Comparison of ENCODE assay signal across 8 cellular contexts in genomic region chr1:161045749-161046573, GRCh38. TPM values are rescaled to one million over a fixed set of nuclear protein-coding genes. Genes with fewer than 3 reads are reported as not detected.
DNase-seq lines count a peak whose midpoint lies in the region; ATAC-seq and TF ChIP-seq lines count a peak whose summit lies in the region.

A gene with protein sequence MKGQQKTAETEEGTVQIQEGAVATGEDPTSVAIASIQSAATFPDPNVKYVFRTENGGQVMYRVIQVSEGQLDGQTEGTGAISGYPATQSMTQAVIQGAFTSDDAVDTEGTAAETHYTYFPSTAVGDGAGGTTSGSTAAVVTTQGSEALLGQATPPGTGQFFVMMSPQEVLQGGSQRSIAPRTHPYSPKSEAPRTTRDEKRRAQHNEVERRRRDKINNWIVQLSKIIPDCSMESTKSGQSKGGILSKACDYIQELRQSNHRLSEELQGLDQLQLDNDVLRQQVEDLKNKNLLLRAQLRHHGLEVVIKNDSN (minus strand): TSS chr1:161045977. CDS start chr1:161043275, 2,702 bp downstream.

- H3F3A ChIP-seq in smooth muscle cell (ENCODE audit: low read depth) = no peaks in the 10 kb centered on the region

- H2AFZ ChIP-seq in ACC112 (ENCODE audit: low read length, unreplicated experiment) (peak within 1 kb of the TSS; percentile 59), mammary epithelial cell (ENCODE audit: low read depth, low read length) (peak within 1 kb of the TSS; percentile 89), smooth muscle cell (ENCODE audit: low read depth) (peak within 1 kb of the TSS; percentile 91)

- H3K27ac ChIP-seq in ACC112 (ENCODE audit: low read depth, low read length) = peak within 1 kb of the TSS; percentile 90
- peak within 1 kb of the TSS; percentile 93 for H3K27ac ChIP-seq in WERI-Rb-1
- peak within 1 kb of the TSS; percentile 81 for H3K27ac ChIP-seq in mammary epithelial cell (ENCODE audit: insufficient read depth, low read depth, low read length)
- H3K27ac ChIP-seq in smooth muscle cell (ENCODE audit: low read depth) = peak within 1 kb of the TSS; percentile 94

- H4K20me1 ChIP-seq in mammary epithelial cell (ENCODE audit: insufficient read depth, low read length) (no peaks in the 10 kb centered on the region), smooth muscle cell (ENCODE audit: low read depth) (peaks cover 9% of the 10 kb centered on the region)

- in situ Hi-C loops in mammary epithelial cell (cut with MboI; ENCODE audit: low sequenced_read_pairs in 2 of 2) = no loop called here

- H3K4me1 ChIP-seq in ACC112 (ENCODE audit: control insufficient read depth, insufficient read depth, low read length, unreplicated experiment) = peaks cover 10% of the 10 kb centered on the region
- peaks cover 8% of the 10 kb centered on the region for H3K4me1 ChIP-seq in mammary epithelial cell (ENCODE audit: insufficient read depth, low read length)
- H3K4me1 ChIP-seq in smooth muscle cell (ENCODE audit: low read depth) = peaks cover 13% of the 10 kb centered on the region

- no peaks in the 10 kb centered on the region; the same call in 1 of the 2 replicates for H3K36me3 ChIP-seq in ACC112 (ENCODE audit: insufficient read depth, low read length)
- H3K36me3 ChIP-seq in WERI-Rb-1 = peaks cover 27% of the 10 kb centered on the region
- H3K36me3 ChIP-seq in mammary epithelial cell (ENCODE audit: insufficient read depth, low read length) = peaks cover 4% of the 10 kb centered on the region
- H3K36me3 ChIP-seq in smooth muscle cell (ENCODE audit: low read depth) = no peaks in the 10 kb centered on the region

- ATAC-seq in GM18873 (IDR thresholded peaks at IDR 0.05; ENCODE audit: low FRiP score, unreplicated experiment) (peak; percentile 50), HG03139 (IDR thresholded peaks at IDR 0.05; ENCODE audit: unreplicated experiment) (peak; percentile 64)

- BruUV-seq in mammary epithelial cell (replicated peaks; lab: Mats Ljungman, UMichigan) = TSS peak; percentile 88

- H3K9me3 ChIP-seq in WERI-Rb-1 (ENCODE audit: severe bottlenecking) (peaks cover 36% of the 10 kb centered on the region), mammary epithelial cell (replicated peaks; ENCODE audit: insufficient read depth, low read length) (peaks cover 15% of the 10 kb centered on the region), smooth muscle cell (replicated peaks; ENCODE audit: low read depth) (no peaks in the 10 kb centered on the region)

- peak within 1 kb of the TSS; percentile 87 for H3K9ac ChIP-seq in mammary epithelial cell (ENCODE audit: insufficient read depth, low read length)
- peak within 1 kb of the TSS; percentile 83 for H3K9ac ChIP-seq in smooth muscle cell (ENCODE audit: low read depth)

- H3K79me2 ChIP-seq in ACC112 (ENCODE audit: control insufficient read depth, insufficient read depth, low read length, unreplicated experiment) (peaks cover 19% of the 10 kb centered on the region), mammary epithelial cell (ENCODE audit: insufficient read depth, low read length) (peaks cover 27% of the 10 kb centered on the region), smooth muscle cell (ENCODE audit: low read depth) (peaks cover 13% of the 10 kb centered on the region)

- H3K4me3 ChIP-seq in ACC112 (ENCODE audit: low read depth, low read length) = peak within 1 kb of the TSS; percentile 90
- peak within 1 kb of the TSS; percentile 78 for H3K4me3 ChIP-seq in WERI-Rb-1 (ENCODE audit: low read depth, low read length)
- H3K4me3 ChIP-seq in mammary epithelial cell (replicated peaks in 1 of 3; ENCODE audit: insufficient read depth in 1 of 3, low read depth in 2 of 3, low read length in 3 of 3) = peak within 1 kb of the TSS; percentile 69 to 76 (median 70)
- H3K4me3 ChIP-seq in smooth muscle cell = peak within 1 kb of the TSS; percentile 60

- dilution Hi-C loops in mammary epithelial cell (cut with HindIII; ENCODE audit: low sequenced_read_pairs) = loop anchor here (5.0 kb wide), 1 partner anchor 44 kb away; no protein-coding TSS in a partner anchor

- H3K4me2 ChIP-seq in mammary epithelial cell (ENCODE audit: insufficient read depth, low read depth, low read length) (peak within 1 kb of the TSS; percentile 91), smooth muscle cell (peak within 1 kb of the TSS; percentile 86)

- DNase-seq in NCI-H2227 (lab: John Stamatoyannopoulos, UW; ENCODE audit: unreplicated experiment) (peak; percentile 96), WERI-Rb-1 (peak; percentile 98), mammary epithelial cell (peak; percentile 94), iPS-NIHi7 (ENCODE audit: extremely low spot score) (peak; percentile 97), smooth muscle cell (lab: John Stamatoyannopoulos, UW; ENCODE audit: unreplicated experiment) (peak; percentile 64)

- intact Hi-C loops in mammary epithelial cell (cut with micrococcal nuclease) = loop anchor here (1.0 to 2.0 kb wide), 3 partner anchors 25 to 51 kb away; partner anchors contain the start of gene F11R

- no peak for TF ChIP-seq CTCF in WERI-Rb-1 (IDR thresholded peaks at IDR 0.05; ENCODE audit: low read depth, low read length)
- TF ChIP-seq CTCF in mammary epithelial cell (conservative IDR thresholded peaks at IDR 0.05 in 1 of 2, IDR thresholded peaks at IDR 0.05 in 1 of 2; ENCODE audit: extremely low read depth in 1 of 2, insufficient read depth in 1 of 2, low read depth in 1 of 2, low read length in 2 of 2) = no peak
- no peak for TF ChIP-seq CTCF in smooth muscle cell (IDR thresholded peaks at IDR 0.05; ENCODE audit: borderline replicate concordance, insufficient read depth, poor library complexity, severe bottlenecking)

- 3% methylated on average over 20 of the region's 29 CpGs for WGBS in mammary epithelial cell (ENCODE audit: low coverage, missing lambda C conversion rate)
- under 1% methylated on average over 29 of the region's 29 CpGs for WGBS in smooth muscle cell (ENCODE audit: low lambda C conversion rate)

- H3K27me3 ChIP-seq in ACC112 (ENCODE audit: insufficient read depth, low read length) (no peaks in the 10 kb centered on the region), WERI-Rb-1 (ENCODE audit: insufficient read depth, low read depth, severe bottlenecking) (no peaks in the 10 kb centered on the region), mammary epithelial cell (ENCODE audit: insufficient read depth, low read length) (no peaks in the 10 kb centered on the region), smooth muscle cell (ENCODE audit: low read depth) (no peaks in the 10 kb centered on the region)

- CTCF ChIA-PET in mammary epithelial cell (lab: Charles Lee; ENCODE audit: low non-redundant PET) = interaction anchor here (0.6 kb wide), 2 partner anchors 52 to 194 kb away, joined by 3 read pairs; no protein-coding TSS in a partner anchor

RNA-seq across cellular contexts. Expression of the gene that starts here (rescaled TPM):
- total RNA-seq in mammary epithelial cell (10 to 100 TPM; 31.8 to 40.7 TPM), smooth muscle cell (47.0 and 51.7 TPM in 2 replicates)
- polyA plus RNA-seq in mammary epithelial cell (19.8 TPM), smooth muscle cell (18.2 and 20.0 TPM in 2 replicates)
- 81.0 TPM for polyA minus RNA-seq in mammary epithelial cell

Comparison
In these comparisons a context has a peak if more than half of its experiments do, and no peak if none do; other contexts are left out.
1. Peak in every context shown above with its lines: DNase-seq, ATAC-seq, H3K4me3 ChIP-seq and H3K27ac ChIP-seq.